In the genomic region with DNA sequence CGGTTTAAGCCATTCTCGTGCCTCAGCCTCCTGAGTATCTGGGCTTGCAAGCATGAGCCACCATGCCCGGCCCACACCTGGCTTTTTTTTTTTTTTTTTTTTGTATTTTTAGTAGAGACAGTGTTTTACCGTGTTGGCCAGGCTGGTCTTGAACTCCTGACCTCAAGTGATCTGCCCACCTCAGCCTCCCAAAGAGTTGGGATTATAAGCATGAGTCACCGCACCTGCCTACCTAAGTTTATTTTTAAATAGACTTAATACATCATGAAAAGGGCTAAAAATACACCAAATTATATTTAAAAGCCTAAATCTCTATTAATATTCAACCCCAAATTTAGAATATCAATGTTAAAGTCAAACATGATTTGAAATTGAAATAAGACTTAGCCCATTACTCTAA, we compare ENCODE assay signal across 38 cellular contexts.
"Had no signal": no experiment of that assay in that cellular context is flagged by ENCODE, and none has a peak within 500 bp of the region (broad histone marks: within the 10 kb centered on the region; RNA-seq: fewer than 3 reads in every experiment).

No MANE protein-coding gene starts in this region.

- H3K9me3 Mint-ChIP-seq: activated naive CD4-positive, alpha-beta T cell treated with anti-CD3 and anti-CD28 coated beads for 36 hours; activated naive CD8-positive, alpha-beta T cell treated with anti-CD3 and anti-CD28 coated beads for 36 hours; activated T-helper 1 cell treated with anti-CD3 and anti-CD28 coated beads, Interleukin-12 subunit alpha, Interleukin-12 subunit beta, Interleukin-2, Interleukin-4 antibody, amounts not matched to agents 30 ng/mL and 10 ng/mL and 1 ng/mL, durations not matched to agents 14 hours and 24 hours and 36 hours; brain had no signal

- H3K4me3 Mint-ChIP-seq: activated naive CD4-positive, alpha-beta T cell treated with anti-CD3 and anti-CD28 coated beads for 36 hours; activated naive CD4-positive, alpha-beta T cell treated with anti-CD3 and anti-CD28 coated beads, Interleukin-2, amount 50 U/mL, for 24 hours; activated naive CD8-positive, alpha-beta T cell; activated naive CD8-positive, alpha-beta T cell treated with anti-CD3 and anti-CD28 coated beads for 36 hours; activated naive CD8-positive, alpha-beta T cell treated with anti-CD3 and anti-CD28 coated beads, Interleukin-2, amount 10 ng/mL, durations not matched to agents 7 days and 5 days; activated naive CD8-positive, alpha-beta T cell treated with anti-CD3 and anti-CD28 coated beads, Interleukin-2, amount 50 U/mL, for 24 hours; activated T-cell treated with anti-CD3 and anti-CD28 coated beads, Interleukin-2, amount 50 U/mL, for 24 hours; activated T-cell treated with anti-CD3 and anti-CD28 coated beads, Interleukin-2, amount 50 U/mL, for 4 hours; activated T-cell treated with anti-CD3 and anti-CD28 coated beads, Interleukin-2, amount 50 U/mL, for 72 hours; activated T-helper 1 cell treated with anti-CD3 and anti-CD28 coated beads, Interleukin-12 subunit alpha, Interleukin-12 subunit beta, Interleukin-2, Interleukin-4 antibody, amounts not matched to agents 30 ng/mL and 10 ng/mL and 1 ng/mL, durations not matched to agents 14 hours and 24 hours and 36 hours; activated T-helper 17 cell treated with anti-CD3 and anti-CD28 coated beads, Interleukin-2, amount 50 U/mL, for 72 hours; brain; central memory CD8-positive, alpha-beta T cell had no signal

- H3K27ac ChIP-seq: adrenal gland, ascending aorta, body of pancreas, brain microvascular endothelial cell, breast epithelium, cardiac muscle cell had no signal

- H3K27me3 ChIP-seq: adrenal gland, ascending aorta, body of pancreas, brain microvascular endothelial cell, breast epithelium, cardiac muscle cell had no signal

- H3K4me1 ChIP-seq: adrenal gland, ascending aorta, body of pancreas, breast epithelium had no signal

- H3K27me3 Mint-ChIP-seq: activated naive CD4-positive, alpha-beta T cell treated with anti-CD3 and anti-CD28 coated beads, Interleukin-2, amount 50 U/mL, for 24 hours; activated naive CD8-positive, alpha-beta T cell; activated naive CD8-positive, alpha-beta T cell treated with anti-CD3 and anti-CD28 coated beads for 36 hours; activated naive CD8-positive, alpha-beta T cell treated with anti-CD3 and anti-CD28 coated beads, Interleukin-2, amount 10 ng/mL, durations not matched to agents 7 days and 5 days; activated naive CD8-positive, alpha-beta T cell treated with anti-CD3 and anti-CD28 coated beads, Interleukin-2, amount 50 U/mL, for 24 hours; activated T-cell treated with anti-CD3 and anti-CD28 coated beads, Interleukin-2, amount 50 U/mL, for 24 hours; activated T-helper 17 cell treated with anti-CD3 and anti-CD28 coated beads, Interleukin-2, amount 50 U/mL, for 72 hours; brain; central memory CD8-positive, alpha-beta T cell had no signal

- H3K27ac Mint-ChIP-seq: activated naive CD4-positive, alpha-beta T cell treated with anti-CD3 and anti-CD28 coated beads for 36 hours; activated naive CD4-positive, alpha-beta T cell treated with anti-CD3 and anti-CD28 coated beads, Interleukin-2, amount 50 U/mL, for 24 hours; activated naive CD4-positive, alpha-beta T cell treated with anti-CD3 and anti-CD28 coated beads, Interleukin-2, amount 50 U/mL, for 72 hours; activated naive CD8-positive, alpha-beta T cell; activated naive CD8-positive, alpha-beta T cell treated with anti-CD3 and anti-CD28 coated beads for 36 hours; activated naive CD8-positive, alpha-beta T cell treated with anti-CD3 and anti-CD28 coated beads, Interleukin-2, amount 10 ng/mL, durations not matched to agents 7 days and 5 days; activated naive CD8-positive, alpha-beta T cell treated with anti-CD3 and anti-CD28 coated beads, Interleukin-2, amount 50 U/mL, for 24 hours; activated T-cell treated with anti-CD3 and anti-CD28 coated beads, Interleukin-2, amount 50 U/mL, for 24 hours; activated T-cell treated with anti-CD3 and anti-CD28 coated beads, Interleukin-2, amount 50 U/mL, for 72 hours; activated T-helper 1 cell treated with anti-CD3 and anti-CD28 coated beads, Interleukin-12 subunit alpha, Interleukin-12 subunit beta, Interleukin-2, Interleukin-4 antibody, amounts not matched to agents 30 ng/mL and 10 ng/mL and 1 ng/mL, durations not matched to agents 14 hours and 24 hours and 36 hours; activated T-helper 17 cell treated with anti-CD3 and anti-CD28 coated beads, Interleukin-2, amount 50 U/mL, for 72 hours; activated T-helper 2 cell treated with anti-CD3 and anti-CD28 coated beads, Interferon-gamma antibody, Interleukin-2, Interleukin-4, amounts not matched to agents 10 μg/mL and 5 μg/mL and 100 μg/mL, durations not matched to agents 14 hours and 24 hours and 36 hours; brain had no signal

- DNase-seq: activated effector memory CD4-positive, alpha-beta T cell treated with anti-CD3 and anti-CD28 coated beads, Interleukin-2, amount 50 U/mL, for 16 hours; activated effector memory CD4-positive, alpha-beta T cell treated with Interleukin-2 at 50 U/mL for 16 hours; activated gamma-delta T cell; activated gamma-delta T cell treated with Interleukin-2 at 50 U/mL for 16 hours; activated naive CD4-positive, alpha-beta T cell; activated naive CD4-positive, alpha-beta T cell treated with anti-CD3 and anti-CD28 coated beads for 36 hours; activated naive CD4-positive, alpha-beta T cell treated with anti-CD3 and anti-CD28 coated beads, Interleukin-2, amount 50 U/mL, for 16 hours; activated naive CD4-positive, alpha-beta T cell treated with Interleukin-2 at 50 U/mL for 16 hours; activated naive CD8-positive, alpha-beta T cell treated with anti-CD3 and anti-CD28 coated beads for 36 hours; activated naive CD8-positive, alpha-beta T cell treated with anti-CD3 and anti-CD28 coated beads, Interleukin-2, amount 10 ng/mL, durations not matched to agents 7 days and 5 days; activated naive CD8-positive, alpha-beta T cell treated with anti-CD3 and anti-CD28 coated beads, Interleukin-2, amount 50 U/mL, for 24 hours; activated T-cell treated with anti-CD3 and anti-CD28 coated beads, Interleukin-2, amount 50 U/mL, for 1 hour; activated T-cell treated with anti-CD3 and anti-CD28 coated beads, Interleukin-2, amount 50 U/mL, for 24 hours; activated T-cell treated with anti-CD3 and anti-CD28 coated beads, Interleukin-2, amount 50 U/mL, for 4 hours; activated T-cell treated with anti-CD3 and anti-CD28 coated beads, Interleukin-2, amount 50 U/mL, for 48 hours; activated T-cell treated with anti-CD3 and anti-CD28 coated beads, Interleukin-2, amount 50 U/mL, for 72 hours; adrenal gland; amniotic stem cell; amygdala; anterior cingulate cortex; aorta; body of pancreas; brain microvascular endothelial cell; central memory CD4-positive, alpha-beta T cell; cerebellar nuclear complex had no signal

- H3K9me3 ChIP-seq: adrenal gland, ascending aorta, body of pancreas, breast epithelium had no signal

- H3K4me1 Mint-ChIP-seq: activated naive CD4-positive, alpha-beta T cell treated with anti-CD3 and anti-CD28 coated beads, Interleukin-2, amount 50 U/mL, for 24 hours; activated naive CD8-positive, alpha-beta T cell treated with anti-CD3 and anti-CD28 coated beads for 36 hours; activated naive CD8-positive, alpha-beta T cell treated with anti-CD3 and anti-CD28 coated beads, Interleukin-2, amount 10 ng/mL, durations not matched to agents 7 days and 5 days; activated naive CD8-positive, alpha-beta T cell treated with anti-CD3 and anti-CD28 coated beads, Interleukin-2, amount 50 U/mL, for 24 hours; activated T-helper 17 cell treated with anti-CD3 and anti-CD28 coated beads, Interleukin-2, amount 50 U/mL, for 72 hours; brain; central memory CD8-positive, alpha-beta T cell had no signal

- H3K36me3 Mint-ChIP-seq: activated naive CD4-positive, alpha-beta T cell treated with anti-CD3 and anti-CD28 coated beads, Interleukin-2, amount 50 U/mL, for 24 hours; activated naive CD4-positive, alpha-beta T cell treated with anti-CD3 and anti-CD28 coated beads, Interleukin-2, amount 50 U/mL, for 72 hours; activated naive CD8-positive, alpha-beta T cell; activated naive CD8-positive, alpha-beta T cell treated with anti-CD3 and anti-CD28 coated beads for 36 hours; activated naive CD8-positive, alpha-beta T cell treated with anti-CD3 and anti-CD28 coated beads, Interleukin-2, amount 10 ng/mL, durations not matched to agents 7 days and 5 days; brain had no signal

- ATAC-seq: activated naive CD4-positive, alpha-beta T cell treated with anti-CD3 and anti-CD28 coated beads, Interleukin-2, amount 50 U/mL, for 72 hours; activated naive CD8-positive, alpha-beta T cell treated with anti-CD3 and anti-CD28 coated beads, Interleukin-2, amount 50 U/mL, for 24 hours; activated T-cell treated with anti-CD3 and anti-CD28 coated beads, Interleukin-2, amount 50 U/mL, for 4 hours; activated T-cell treated with anti-CD3 and anti-CD28 coated beads, Interleukin-2, amount 50 U/mL, for 72 hours; activated T-helper 17 cell treated with anti-CD3 and anti-CD28 coated beads, Interleukin-2, amount 50 U/mL, for 72 hours; body of pancreas had no signal

- H3K36me3 ChIP-seq: adrenal gland, ascending aorta, brain microvascular endothelial cell, breast epithelium, cardiac muscle cell had no signal

- FAIRE-seq: astrocyte, bronchial epithelial cell had no signal

- H3K4me3 ChIP-seq: adrenal gland, ascending aorta, body of pancreas, breast epithelium, cardiac muscle cell had no signal
